Comparison of ENCODE assay signal across 8 cellular contexts in genomic region chr16:58197314-58198012, GRCh38.
A peak's percentile ranks its signal among the peaks of the same experiment; 100 is the strongest.
DNase-seq lines count a peak whose midpoint lies in the region; ATAC-seq and TF ChIP-seq lines count a peak whose summit lies in the region.

No MANE protein-coding gene starts in this region.

- peaks cover 9% of the 10 kb centered on the region for H3K36me3 Mint-ChIP-seq in activated naive CD4-positive, alpha-beta T cell treated with anti-CD3 and anti-CD28 coated beads, Interleukin-2, amount 50 U/mL, for 24 hours
- H3K36me3 Mint-ChIP-seq in stimulated activated naive B cell treated with anti-CD40 and anti-IgM and Interleukin-4, amounts not matched to agents 10 μg/mL and 1 μg/mL and 100 μg/mL, for 72 hours = peaks cover 17 to 36% of the 10 kb centered on the region in 2 donors

- peak; percentile 20 for ATAC-seq in GM19043 (IDR thresholded peaks at IDR 0.05; ENCODE audit: low read depth, unreplicated experiment)
- peak; percentile 22 for ATAC-seq in HG03460 (IDR thresholded peaks at IDR 0.05; ENCODE audit: unreplicated experiment)
- peak; percentile 52 to 55 for ATAC-seq in stimulated activated naive B cell treated with anti-CD40 and anti-IgM and Interleukin-4, amounts not matched to agents 10 μg/mL and 1 μg/mL and 100 μg/mL, for 72 hours (replicated peaks)

- peaks cover 4% of the 10 kb centered on the region for H3K4me1 ChIP-seq in iPS-15b (ENCODE audit: control insufficient read depth, insufficient read depth, low read length)

- no peaks in the 10 kb centered on the region for H3K9me3 ChIP-seq in iPS-15b (ENCODE audit: control insufficient read depth, insufficient read depth, low read length)

- peak overlapping the region; percentile 74 for H3K4me3 ChIP-seq in AG09309 (ENCODE audit: control insufficient read depth, low read depth, low read length)
- peak overlapping the region; percentile 84 for H3K4me3 ChIP-seq in iPS-15b (ENCODE audit: low read depth, low read length)

- peaks cover 5% of the 10 kb centered on the region for H3K36me3 ChIP-seq in iPS-15b (ENCODE audit: control insufficient read depth, insufficient read depth, low read length)

- peak overlapping the region; percentile 74 for H3K27ac Mint-ChIP-seq in activated naive CD4-positive, alpha-beta T cell treated with anti-CD3 and anti-CD28 coated beads, Interleukin-2, amount 50 U/mL, for 24 hours
- peak overlapping the region; percentile 94 for H3K27ac Mint-ChIP-seq in stimulated activated naive B cell treated with anti-CD40 and anti-IgM and Interleukin-4, amounts not matched to agents 10 μg/mL and 1 μg/mL and 100 μg/mL, for 72 hours

- no peaks in the 10 kb centered on the region for H3K9me3 Mint-ChIP-seq in activated naive CD4-positive, alpha-beta T cell treated with anti-CD3 and anti-CD28 coated beads, Interleukin-2, amount 50 U/mL, for 24 hours
- no peaks in the 10 kb centered on the region for H3K9me3 Mint-ChIP-seq in stimulated activated naive B cell treated with anti-CD40 and anti-IgM and Interleukin-4, amounts not matched to agents 10 μg/mL and 1 μg/mL and 100 μg/mL, for 72 hours

- H3K27me3 ChIP-seq in iPS-15b (ENCODE audit: control insufficient read depth, insufficient read depth, low read length) = peaks cover 10% of the 10 kb centered on the region

- peaks cover 7% of the 10 kb centered on the region for H3K27me3 Mint-ChIP-seq in activated naive CD4-positive, alpha-beta T cell treated with anti-CD3 and anti-CD28 coated beads, Interleukin-2, amount 50 U/mL, for 24 hours
- H3K27me3 Mint-ChIP-seq in stimulated activated naive B cell treated with anti-CD40 and anti-IgM and Interleukin-4, amounts not matched to agents 10 μg/mL and 1 μg/mL and 100 μg/mL, for 72 hours = peaks cover 18 to 29% of the 10 kb centered on the region in 2 donors

- no peak for DNase-seq in AG09309 (ENCODE audit: low read depth)
- DNase-seq in stimulated activated naive B cell treated with anti-CD40 and anti-IgM and Interleukin-4, amounts not matched to agents 10 μg/mL and 1 μg/mL and 100 μg/mL, for 72 hours = no peak
- DNase-seq in RKO (ENCODE audit: low spot score) = no peak
- no peak for DNase-seq in cerebellar nuclear complex (lab: John Stamatoyannopoulos, UW)

- H3K9ac ChIP-seq in iPS-15b (ENCODE audit: low read depth, low read length) = peak overlapping the region; percentile 61

- peak overlapping the region; percentile 94 for H3K4me3 Mint-ChIP-seq in activated naive CD4-positive, alpha-beta T cell treated with anti-CD3 and anti-CD28 coated beads, Interleukin-2, amount 50 U/mL, for 24 hours
- peak overlapping the region; percentile 92 for H3K4me3 Mint-ChIP-seq in stimulated activated naive B cell treated with anti-CD40 and anti-IgM and Interleukin-4, amounts not matched to agents 10 μg/mL and 1 μg/mL and 100 μg/mL, for 72 hours

- TF ChIP-seq CTCF in AG09309 (IDR thresholded peaks at IDR 0.05; ENCODE audit: control insufficient read depth, insufficient read depth, low read depth, low read length, missing control alignments) = no peak

- H3K4me1 Mint-ChIP-seq in activated naive CD4-positive, alpha-beta T cell treated with anti-CD3 and anti-CD28 coated beads, Interleukin-2, amount 50 U/mL, for 24 hours = peaks cover 56% of the 10 kb centered on the region
- H3K4me1 Mint-ChIP-seq in stimulated activated naive B cell treated with anti-CD40 and anti-IgM and Interleukin-4, amounts not matched to agents 10 μg/mL and 1 μg/mL and 100 μg/mL, for 72 hours = peaks cover 18 to 34% of the 10 kb centered on the region in 2 donors
